8 cellular contexts compared by ENCODE assay signal in the genomic region with DNA sequence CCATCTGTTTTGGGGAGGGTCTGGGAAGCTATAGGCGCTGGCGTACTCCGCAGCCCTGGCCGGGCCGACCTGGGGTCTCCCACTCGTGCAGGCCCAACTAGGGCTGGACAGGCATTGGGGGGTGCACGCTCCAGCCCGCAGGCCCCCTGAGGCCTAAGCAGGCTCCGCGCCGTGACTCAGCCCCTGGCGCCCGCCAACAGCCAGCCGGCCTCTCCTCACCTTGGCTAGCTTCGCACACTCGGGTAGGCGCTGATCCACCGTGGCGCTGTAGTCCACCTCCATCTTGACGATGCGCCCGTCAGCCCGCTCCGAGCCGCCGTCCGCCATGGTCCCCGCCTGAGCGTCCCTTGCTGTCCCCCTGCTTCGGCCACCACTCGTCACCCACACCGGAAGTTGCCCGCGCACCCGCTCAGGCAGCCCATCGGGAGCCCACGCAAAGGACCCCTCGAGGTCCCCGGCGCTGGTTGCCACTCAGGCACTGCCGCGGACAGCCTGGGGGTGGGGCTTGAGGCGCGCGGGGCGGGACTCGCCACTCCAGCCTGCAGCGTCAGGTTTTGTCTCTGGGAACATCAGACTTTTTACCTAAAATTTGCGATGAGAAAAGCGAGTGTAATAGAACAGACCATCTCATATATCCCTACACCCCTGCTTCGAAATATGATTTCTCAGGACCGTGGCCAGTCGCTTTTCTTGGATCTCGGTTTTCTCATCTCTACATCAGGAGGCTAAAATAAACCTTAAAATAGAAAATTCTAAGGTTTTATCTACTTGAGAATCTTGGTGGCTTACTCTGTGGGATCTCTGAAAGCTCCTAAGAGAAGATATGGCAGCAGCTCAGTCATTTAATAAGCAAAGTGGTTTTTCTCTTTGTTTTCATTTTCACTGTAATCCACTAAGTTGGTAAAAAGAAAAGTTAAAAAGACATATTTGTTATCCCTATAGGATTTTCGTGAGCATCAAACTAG. TPM values are rescaled to one million over a fixed set of nuclear protein-coding genes. Genes with fewer than 3 reads are reported as not detected.
DNase-seq lines count a peak whose midpoint lies in the region; ATAC-seq and TF ChIP-seq lines count a peak whose summit lies in the region.

A gene (minus strand): TSS at position 385 of the 965 bp plus-strand sequence. CDS start 58 bp downstream, at position 327.

- TF ChIP-seq CTCF in GM10248 (IDR thresholded peaks at IDR 0.05; ENCODE audit: control extremely low read depth, extremely low read depth, low read depth, missing control alignments) (no peak), osteocyte (IDR thresholded peaks at IDR 0.05) (no peak), thoracic aorta (IDR thresholded peaks at IDR 0.05) (no peak)

- H3K27me3 Mint-ChIP-seq in osteocyte (ENCODE audit: unreplicated experiment): no peaks in the 10 kb centered on the region

- H3K4me1 ChIP-seq in thoracic aorta (ENCODE audit: control insufficient read depth in 1 of 2, low read depth in 2 of 2): peaks cover 25 to 40% of the 10 kb centered on the region in 2 donors

- DNase-seq in GM10248 (ENCODE audit: extremely low spot score): peak; percentile 95
- peak; percentile 89 for DNase-seq in NCI-H1092 (lab: John Stamatoyannopoulos, UW)
- DNase-seq in SKM-1 (lab: John Stamatoyannopoulos, UW; ENCODE audit: unreplicated experiment): peak; percentile 68
- DNase-seq in activated naive CD4-positive, alpha-beta T cell treated with anti-CD3 and anti-CD28 coated beads, Interleukin-2, amount 50 U/mL, for 72 hours (ENCODE audit: low spot score in 2 of 2): peak; percentile 93 to 97
- DNase-seq in glomerular visceral epithelial cell (ENCODE audit: extremely low spot score): peak; percentile 90
- peak; percentile 97 for DNase-seq in osteocyte (ENCODE audit: extremely low spot score, unreplicated experiment)
- DNase-seq in thoracic aorta (ENCODE audit: low spot score): peak; percentile 75

- POLR2A ChIA-PET in GM10248 (lab: Yijun Ruan, JAX): no interaction called here

- H3K27me3 ChIP-seq in thoracic aorta (replicated peaks; ENCODE audit: insufficient read depth): no peaks in the 10 kb centered on the region

- CTCF ChIA-PET in GM10248 (lab: Yijun Ruan, JAX): interaction anchor here (1.0 to 5.0 kb wide), 6 partner anchors 9 to 323 kb away, joined by 3 to 28 read pairs (median 4); no protein-coding TSS in a partner anchor

- H3K4me3 Mint-ChIP-seq in osteocyte (ENCODE audit: unreplicated experiment): peak within 1 kb of the TSS; percentile 92

- H3K9me3 ChIP-seq in thoracic aorta: no peaks in the 10 kb centered on the region

- H3K27ac ChIP-seq in thoracic aorta: peak within 1 kb of the TSS; percentile 89

- peaks cover 39% of the 10 kb centered on the region for H3K4me1 Mint-ChIP-seq in osteocyte (ENCODE audit: unreplicated experiment)

- H3K27ac Mint-ChIP-seq in activated naive CD4-positive, alpha-beta T cell treated with anti-CD3 and anti-CD28 coated beads, Interleukin-2, amount 50 U/mL, for 72 hours: peak within 1 kb of the TSS; percentile 98 to 99
- H3K27ac Mint-ChIP-seq in osteocyte (ENCODE audit: unreplicated experiment): peak within 1 kb of the TSS; percentile 93

- peak within 1 kb of the TSS; percentile 93 for H3K4me3 ChIP-seq in thoracic aorta

- H3K36me3 ChIP-seq in thoracic aorta: no peaks in the 10 kb centered on the region

- peak; percentile 78 for ATAC-seq in HG02571 (IDR thresholded peaks at IDR 0.05; ENCODE audit: unreplicated experiment)
- peak; percentile 66 to 86 for ATAC-seq in activated naive CD4-positive, alpha-beta T cell treated with anti-CD3 and anti-CD28 coated beads, Interleukin-2, amount 50 U/mL, for 72 hours
- peak; percentile 89 for ATAC-seq in thoracic aorta (ENCODE audit: insufficient number of reproducible peaks, low FRiP score, low read depth)

- H3K36me3 Mint-ChIP-seq in activated naive CD4-positive, alpha-beta T cell treated with anti-CD3 and anti-CD28 coated beads, Interleukin-2, amount 50 U/mL, for 72 hours: peaks cover 14 to 40% of the 10 kb centered on the region in 2 donors
- peaks cover 5% of the 10 kb centered on the region for H3K36me3 Mint-ChIP-seq in osteocyte (ENCODE audit: unreplicated experiment)

- H3K9me3 Mint-ChIP-seq in activated naive CD4-positive, alpha-beta T cell treated with anti-CD3 and anti-CD28 coated beads, Interleukin-2, amount 50 U/mL, for 72 hours: no peaks in the 10 kb centered on the region
- no peaks in the 10 kb centered on the region for H3K9me3 Mint-ChIP-seq in osteocyte (ENCODE audit: unreplicated experiment)

RNA-seq across cellular contexts. Expression of the gene that starts here (rescaled TPM):
- total RNA-seq in activated naive CD4-positive, alpha-beta T cell treated with anti-CD3 and anti-CD28 coated beads, Interleukin-2, amount 50 U/mL, for 72 hours: 10 to 100 TPM; 79.7 to 92.9 TPM
- total RNA-seq in osteocyte: 36.4 and 39.1 TPM in 2 replicates
- 10 to 100 TPM; 18.3 to 29.5 TPM for total RNA-seq in thoracic aorta

Comparison
In these comparisons a context has a peak if more than half of its experiments do, and no peak if none do; other contexts are left out.
1. Peak in every context shown above with its lines: DNase-seq, ATAC-seq, H3K4me3 ChIP-seq and H3K27ac ChIP-seq.